10 cellular contexts compared by ENCODE assay signal in the genomic region with DNA sequence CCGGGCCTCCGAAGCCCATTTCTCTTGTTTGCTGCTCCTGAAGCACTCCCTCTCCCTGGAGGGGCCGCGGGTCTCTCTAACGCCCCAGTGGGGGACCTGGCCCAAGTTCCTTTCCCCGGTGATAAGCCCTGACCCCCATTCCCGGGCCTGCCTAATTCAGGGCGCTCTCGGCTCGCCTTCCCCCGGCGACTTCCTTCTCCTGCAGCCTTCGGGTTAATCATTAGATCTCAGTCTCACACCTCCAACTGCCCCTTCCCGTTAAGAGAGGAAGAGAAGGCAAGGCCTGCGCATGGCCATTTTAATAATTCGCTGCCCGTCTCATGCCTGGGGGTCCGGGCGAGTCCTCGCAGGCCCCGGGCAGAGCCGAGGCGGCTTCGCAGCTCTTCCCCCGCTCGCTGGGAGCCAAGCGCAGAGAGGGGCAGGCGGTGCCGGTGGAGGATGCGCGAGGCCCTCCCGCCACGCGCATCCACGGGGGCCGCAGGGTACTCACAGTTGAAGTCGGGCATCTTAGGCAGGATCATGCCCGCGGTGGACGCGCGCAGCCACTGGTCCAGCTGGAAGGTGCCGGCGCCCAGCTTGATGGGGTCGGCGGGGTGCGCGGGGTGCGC. TPM values are rescaled to one million over a fixed set of nuclear protein-coding genes. Genes with fewer than 3 reads are reported as not detected.
DNase-seq lines count a peak whose midpoint lies in the region; ATAC-seq and TF ChIP-seq lines count a peak whose summit lies in the region.
"Had no signal": no experiment of that assay in that cellular context is flagged by ENCODE, and none has a peak within 500 bp of the region (broad histone marks: within the 10 kb centered on the region; RNA-seq: fewer than 3 reads in every experiment).

No MANE protein-coding gene starts in this region.

- H4K8ac ChIP-seq in mesenchymal stem cell (ENCODE audit: low read length): no peak overlapping the region

- H3K9me3 ChIP-seq in Peyer's patch (no peaks in the 10 kb centered on the region), mesenchymal stem cell (ENCODE audit: control insufficient read depth, low read length) (no peaks in the 10 kb centered on the region)

- peaks cover 0 to 49% (median 6%) of the 10 kb centered on the region in 4 donors for H3K4me1 ChIP-seq in Peyer's patch
- peaks cover 37% of the 10 kb centered on the region for H3K4me1 ChIP-seq in mesenchymal stem cell (ENCODE audit: control insufficient read depth, insufficient read depth, low read depth, low read length)
- no peaks in the 10 kb centered on the region for H3K4me1 ChIP-seq in foreskin keratinocyte

- no peaks in the 10 kb centered on the region for H3K36me3 ChIP-seq in Peyer's patch
- H3K36me3 ChIP-seq in mesenchymal stem cell (ENCODE audit: control insufficient read depth in 1 of 2, insufficient read depth in 2 of 2, low read depth in 1 of 2, low read length in 2 of 2): no peaks in the 10 kb centered on the region

- peak; percentile 46 to 70 for TF ChIP-seq POLR2A in Peyer's patch (IDR thresholded peaks at IDR 0.05)

- peak overlapping the region; percentile 24 to 71 (median 50) for H3K4me3 ChIP-seq in Peyer's patch
- H3K4me3 ChIP-seq in mesenchymal stem cell (ENCODE audit: insufficient read depth in 1 of 2, low read depth in 1 of 2, low read length in 2 of 2): peak overlapping the region in 1 of 2 experiments; percentile 43

- peak overlapping the region; percentile 81 for H3K4me2 ChIP-seq in mesenchymal stem cell (ENCODE audit: low read length, poor library complexity, severe bottlenecking)

- no peak overlapping the region for H2BK5ac ChIP-seq in mesenchymal stem cell (ENCODE audit: low read depth, low read length, poor library complexity, severe bottlenecking)

- no peak overlapping the region for H3K9ac ChIP-seq in mesenchymal stem cell (ENCODE audit: low read length)

- H2BK120ac ChIP-seq in mesenchymal stem cell (ENCODE audit: low read depth, low read length): no peak overlapping the region

- H4K91ac ChIP-seq in mesenchymal stem cell (ENCODE audit: low read length): no peak overlapping the region

- no peak overlapping the region for H3K18ac ChIP-seq in mesenchymal stem cell (ENCODE audit: low read depth in 1 of 2, low read length in 2 of 2)

- H3K23ac ChIP-seq in mesenchymal stem cell (ENCODE audit: low read length in 2 of 2): no peak overlapping the region

- H3K14ac ChIP-seq in mesenchymal stem cell (ENCODE audit: low read length in 2 of 2): no peak overlapping the region

- ATAC-seq in GM21825 (IDR thresholded peaks at IDR 0.05; ENCODE audit: unreplicated experiment): peak; percentile 22
- ATAC-seq in foreskin keratinocyte: no peak
- ATAC-seq in HG02884 (IDR thresholded peaks at IDR 0.05; ENCODE audit: unreplicated experiment): no peak

- H3K79me1 ChIP-seq in mesenchymal stem cell (replicated peaks; ENCODE audit: low read length, poor library complexity, severe bottlenecking): no peaks in the 10 kb centered on the region

- no peak for TF ChIP-seq CTCF in GM10266 (IDR thresholded peaks at IDR 0.05; ENCODE audit: control insufficient read depth, insufficient read depth, low read depth, missing control alignments)
- no peak for TF ChIP-seq CTCF in Peyer's patch (IDR thresholded peaks at IDR 0.05)
- no peak for TF ChIP-seq CTCF in foreskin keratinocyte (conservative IDR thresholded peaks at IDR 0.05)

- H3K27ac ChIP-seq in Peyer's patch (peak overlapping the region in 3 of 4 donors; percentile 74 to 90 (median 83)), mesenchymal stem cell (ENCODE audit: low read length, poor library complexity, severe bottlenecking) (no peak overlapping the region), foreskin keratinocyte (no peak overlapping the region)

- DNase-seq in GM10266 (ENCODE audit: extremely low spot score): peak; percentile 54
- DNase-seq in Peyer's patch: peak in 2 of 3 donors; percentile 71 to 78
- DNase-seq in mesenchymal stem cell: no peak
- no peak for DNase-seq in NCI-H2107 (lab: John Stamatoyannopoulos, UW)
- DNase-seq in foreskin keratinocyte: no peak
- no peak for DNase-seq in stimulated activated CD4-positive, alpha-beta T cell treated with anti-CD3 and anti-CD28 coated beads, Interleukin-4, amount 100 ng/mL, for 4 hours

- no peak overlapping the region for H3K4ac ChIP-seq in mesenchymal stem cell (ENCODE audit: low read depth in 1 of 2, low read length in 2 of 2)

- H2AK5ac ChIP-seq in mesenchymal stem cell (ENCODE audit: low read length, severe bottlenecking): no peak overlapping the region

- peaks cover 0 to 34% of the 10 kb centered on the region in 2 donors for H3K27me3 ChIP-seq in Peyer's patch
- H3K27me3 ChIP-seq in mesenchymal stem cell (ENCODE audit: control insufficient read depth in 1 of 2, insufficient read depth in 1 of 2, low read length in 2 of 2): peaks cover 82 to 91% of the 10 kb centered on the region in 2 experiments
- H3K27me3 ChIP-seq in foreskin keratinocyte: peaks cover 97% of the 10 kb centered on the region

- WGBS in mesenchymal stem cell: 5% methylated on average over 29 of the region's 49 CpGs

- H2BK12ac ChIP-seq in mesenchymal stem cell (ENCODE audit: low read length in 2 of 2): no peak overlapping the region

- H2AFZ ChIP-seq in mesenchymal stem cell (ENCODE audit: low read depth, low read length): no peak overlapping the region

- no peak overlapping the region for H2BK15ac ChIP-seq in mesenchymal stem cell (ENCODE audit: low read depth, poor library complexity, severe bottlenecking)

RNA-seq across cellular contexts. Expression of a gene that starts 1.2 kb away (rescaled TPM):
- total RNA-seq in Peyer's patch (10 to 100 TPM in 3 of 4 donors, 1 to 10 TPM in 1; 7.4 to 41.9 (median 16.9) TPM), foreskin keratinocyte (0.11 TPM in 1 of 2 replicates, not detected in the other)
- polyA plus RNA-seq in mesenchymal stem cell (2013, experiment 1 of 2): not detected
- not detected for polyA plus RNA-seq in mesenchymal stem cell (2013, experiment 2 of 2)
- 0.03 TPM in 2 replicates for polyA plus RNA-seq in foreskin keratinocyte
- total RNA-seq: M059J, temporal lobe had no signal

RNA-seq across cellular contexts. Expression of a gene that starts 59.8 kb away (rescaled TPM):
- 10 to 100 TPM in 3 of 4 donors, 1 to 10 TPM in 1; 8.1 to 77.6 (median 26.7) TPM for total RNA-seq in Peyer's patch
- 8.6 TPM for polyA plus RNA-seq in mesenchymal stem cell (2013, experiment 1 of 2)
- polyA plus RNA-seq in mesenchymal stem cell (2013, experiment 2 of 2): 7.6 TPM
- 22.9 and 26.2 TPM in 2 replicates for total RNA-seq in foreskin keratinocyte
- 9.1 and 9.7 TPM in 2 replicates for polyA plus RNA-seq in foreskin keratinocyte

Comparison
In these comparisons a context has a peak if more than half of its experiments do, and no peak if none do; other contexts are left out.
1. DNase-seq: peak in GM10266 (single experiment) and Peyer's patch (2 of 3); none in mesenchymal stem cell (single experiment), NCI-H2107 (single experiment), foreskin keratinocyte (0 of 2) and stimulated activated CD4-positive, alpha-beta T cell treated with anti-CD3 and anti-CD28 coated beads, Interleukin-4, amount 100 ng/mL, for 4 hours (0 of 2).
2. H3K27ac ChIP-seq: peak in Peyer's patch (3 of 4); none in mesenchymal stem cell (single experiment) and foreskin keratinocyte (single experiment).